ENCODE assay signal across 16 cellular contexts in the genomic region with DNA sequence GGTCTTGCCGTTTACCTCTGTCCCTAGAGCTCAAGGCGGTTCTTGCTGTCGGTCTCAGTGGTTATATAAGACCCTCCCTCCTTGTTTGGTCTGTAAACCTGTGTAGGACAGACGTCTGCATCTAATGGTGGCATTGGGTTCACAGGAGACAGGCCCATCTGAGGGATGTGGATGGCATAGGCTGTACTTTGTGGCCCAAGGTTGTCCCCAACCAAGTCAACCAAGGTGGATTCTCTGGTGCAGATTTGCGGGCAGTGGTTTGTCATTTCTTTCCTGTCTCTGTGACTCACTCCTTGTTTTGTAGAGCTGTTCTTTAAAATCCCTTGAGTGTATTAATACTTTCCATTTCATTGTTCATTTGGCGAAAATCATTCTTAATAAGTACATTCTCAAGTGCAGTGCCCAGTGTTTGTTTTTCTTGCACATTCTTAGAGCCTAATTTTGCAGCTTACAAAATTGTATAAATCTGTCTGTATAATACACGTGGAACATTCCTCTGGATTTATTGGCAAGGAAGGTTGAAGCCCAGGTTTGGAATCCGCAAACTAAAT.
DNase-seq lines count a peak whose midpoint lies in the region; ATAC-seq, FAIRE-seq and TF ChIP-seq lines count a peak whose summit lies in the region.
"Had no signal": no experiment of that assay in that cellular context is flagged by ENCODE, and none has a peak within 500 bp of the region (broad histone marks: within the 10 kb centered on the region; RNA-seq: fewer than 3 reads in every experiment).

No MANE protein-coding gene starts in this region.

- no peaks in the 10 kb centered on the region for H3K4me1 ChIP-seq in ascending aorta

- ATAC-seq in GM19452 (IDR thresholded peaks at IDR 0.05; ENCODE audit: unreplicated experiment) (no peak), left ventricle myocardium superior (no peak)
- ATAC-seq: left lobe of liver had no signal

- H3K36me3 ChIP-seq in ascending aorta, result peaks cover 5 to 24% of the 10 kb centered on the region in 2 donors

- peak; percentile 57 for FAIRE-seq in GM12891 (lab: Jason Lieb, UNC)
- FAIRE-seq: GM12892, H1 had no signal

- H3K27ac ChIP-seq in ascending aorta, result peak overlapping the region; percentile 40 to 56
- H3K27ac ChIP-seq: neural progenitor cell had no signal

- no peaks in the 10 kb centered on the region for H3K27me3 ChIP-seq in ascending aorta
- H3K27me3 ChIP-seq: MG63, neural progenitor cell had no signal

- no peak for TF ChIP-seq POLR2A in GM12891 (IDR thresholded peaks at IDR 0.05; ENCODE audit: low read depth, low read length)

- H3K9me3 ChIP-seq in ascending aorta, result no peaks in the 10 kb centered on the region
- H3K9me3 ChIP-seq: MG63 had no signal

- DNase-seq in GM12891 (ENCODE audit: insufficient read length, low spot score) (no peak), ascending aorta (ENCODE audit: low spot score in 2 of 2) (no peak), HK-2 (ENCODE audit: unreplicated experiment) (no peak), hippocampal formation (lab: John Stamatoyannopoulos, UW) (no peak), left ventricle myocardium superior (no peak)
- DNase-seq in activated CD4-positive, alpha-beta T cell treated with anti-CD3 and anti-CD28 coated beads, Interleukin-2, amount 50 U/mL, for 4 hours, result peak; percentile 15 to 25
- DNase-seq in stimulated activated CD4-positive, alpha-beta T cell treated with anti-CD3 and anti-CD28 coated beads, Interleukin-4, amount 100 ng/mL, for 1 hour, result peak; percentile 17
- DNase-seq: AML-193, head of caudate nucleus, MG63, NCI-H226 had no signal

- intact Hi-C loops in ascending aorta (cut with DNase I) (no loop called here), left ventricle myocardium superior (cut with micrococcal nuclease) (no loop called here)

- TF ChIP-seq CTCF in ascending aorta (IDR thresholded peaks at IDR 0.05), result no peak

- H3K4me3 ChIP-seq in ascending aorta, result no peak overlapping the region
- H3K4me3 ChIP-seq: MG63, neural progenitor cell had no signal

TF ChIP-seq in GM12891, 5 proteins besides CTCF, POLR2A, EP300 and RAD21:
- TF ChIP-seq PAX5 (IDR thresholded peaks at IDR 0.05; ENCODE audit: insufficient read depth, low read length, severe bottlenecking) (no peak), SPI1 (IDR thresholded peaks at IDR 0.05; ENCODE audit: low read depth, low read length) (no peak), TAF1 (IDR thresholded peaks at IDR 0.05; ENCODE audit: low read depth, low read length) (no peak), POU2F2 (IDR thresholded peaks at IDR 0.05; ENCODE audit: low read depth, low read length) (no peak), POLR2AphosphoS5 (IDR thresholded peaks at IDR 0.05; ENCODE audit: low read depth, low read length) (no peak)

Comparison
In these comparisons a context has a peak if more than half of its experiments do, and no peak if none do; other contexts are left out.
1. DNase-seq: peak in activated CD4-positive, alpha-beta T cell treated with anti-CD3 and anti-CD28 coated beads, Interleukin-2, amount 50 U/mL, for 4 hours (2 of 2) and stimulated activated CD4-positive, alpha-beta T cell treated with anti-CD3 and anti-CD28 coated beads, Interleukin-4, amount 100 ng/mL, for 1 hour (single experiment); none in GM12891 (single experiment), ascending aorta (0 of 2), HK-2 (single experiment), hippocampal formation (0 of 2) and left ventricle myocardium superior (single experiment).